Comparison of ENCODE assay signal across 8 cellular contexts in genomic region chr22:46152175-46152436, GRCh38. TPM values are rescaled to one million over a fixed set of nuclear protein-coding genes. Genes with fewer than 3 reads are reported as not detected.
DNase-seq lines count a peak whose midpoint lies in the region; ATAC-seq, FAIRE-seq and TF ChIP-seq lines count a peak whose summit lies in the region.
"Not testable (repeated sequence)": the region's sequence is repeated elsewhere in the genome, so short reads cannot be mapped to it uniquely, and the experiment has no call there.

No MANE protein-coding gene starts in this region.

- not testable (repeated sequence) for FAIRE-seq in GM12878 (lab: Jason Lieb, UNC)

- H2AFZ ChIP-seq in Karpas-422 (ENCODE audit: low read length); GM12878 (ENCODE audit: control insufficient read depth, low read depth, low read length): not testable (repeated sequence)

- H3K27ac ChIP-seq in CD4-positive, alpha-beta memory T cell (ENCODE audit: low read depth, low read length); GM12878 (ENCODE audit: control insufficient read depth, insufficient read depth): not testable (repeated sequence)
- H3K27ac ChIP-seq in Karpas-422 (ENCODE audit: low read length) (peak overlapping the region; percentile 64), right lobe of liver (peak overlapping the region in 2 of 3 donors; percentile 78 to 89)

- peak overlapping the region in 3 of 7 donors; percentile 47 to 85 (median 64) for H3K27ac Mint-ChIP-seq in CD4-positive, alpha-beta memory T cell
- H3K27ac Mint-ChIP-seq in activated T-cell treated with anti-CD3 and anti-CD28 coated beads, Interleukin-2, amount 50 U/mL, for 24 hours; neural crest cell (ENCODE audit: unreplicated experiment); stimulated activated naive CD8-positive, alpha-beta T cell treated with anti-CD3 and anti-CD28 coated beads, Interleukin-15, Interleukin-2, amounts not matched to agents 100 ng/mL and 50 ng/mL, for 24 hours: not testable (repeated sequence)

- not testable (repeated sequence) for H3K4me3 ChIP-seq in CD4-positive, alpha-beta memory T cell (ENCODE audit: low read length in 2 of 2); GM12878
- H3K4me3 ChIP-seq in Karpas-422 (ENCODE audit: low read length) = peak overlapping the region; percentile 95
- peak overlapping the region; percentile 16 for H3K4me3 ChIP-seq in fibroblast of the aortic adventitia (ENCODE audit: low read depth, low read length)
- H3K4me3 ChIP-seq in right lobe of liver = peak overlapping the region; percentile 78 to 96 (median 87)

- not testable (repeated sequence) for DNase-seq in CD4-positive, alpha-beta memory T cell; Karpas-422; activated T-cell treated with anti-CD3 and anti-CD28 coated beads, Interleukin-2, amount 50 U/mL, for 24 hours; GM12878 (ENCODE audit: low read depth, low spot score); fibroblast of the aortic adventitia (ENCODE audit: low read depth); neural crest cell (ENCODE audit: low read depth, low spot score)
- peak in 1 of 3 donors; percentile 47 for DNase-seq in right lobe of liver

- H3K4me1 Mint-ChIP-seq in CD4-positive, alpha-beta memory T cell = peaks cover 13 to 26% (median 15%) of the 10 kb centered on the region in 4 donors
- H3K4me1 Mint-ChIP-seq in activated T-cell treated with anti-CD3 and anti-CD28 coated beads, Interleukin-2, amount 50 U/mL, for 24 hours (ENCODE audit: low read depth) = peaks cover 20% of the 10 kb centered on the region
- H3K4me1 Mint-ChIP-seq in neural crest cell = peaks cover 15% of the 10 kb centered on the region
- H3K4me1 Mint-ChIP-seq in stimulated activated naive CD8-positive, alpha-beta T cell treated with anti-CD3 and anti-CD28 coated beads, Interleukin-15, Interleukin-2, amounts not matched to agents 100 ng/mL and 50 ng/mL, for 24 hours (ENCODE audit: low read depth) = peaks cover 19% of the 10 kb centered on the region

- H3K4me1 ChIP-seq in CD4-positive, alpha-beta memory T cell (ENCODE audit: insufficient read depth, low read length) = peaks cover 15% of the 10 kb centered on the region
- H3K4me1 ChIP-seq in Karpas-422 (ENCODE audit: low read length) (peaks cover 24% of the 10 kb centered on the region), right lobe of liver (peaks cover 0 to 67% (median 23%) of the 10 kb centered on the region in 4 donors)
- not testable (repeated sequence) for H3K4me1 ChIP-seq in GM12878 (ENCODE audit: control insufficient read depth, insufficient read depth, low read length)

- BruUV-seq in GM12878 (replicated peaks; lab: Mats Ljungman, UMichigan) = not testable (repeated sequence)

- not testable (repeated sequence) for ATAC-seq in GM12878, right lobe of liver

- RAD21 ChIA-PET in GM12878 (lab: Charles Lee; ENCODE audit: unreplicated experiment) = interaction anchor here (0.7 to 1.3 kb wide), 2 partner anchors 106 to 117 kb away, joined by 3 read pairs; no protein-coding TSS in a partner anchor

- peak overlapping the region; percentile 95 for H3K9ac ChIP-seq in Karpas-422 (ENCODE audit: low read length)
- H3K9ac ChIP-seq in GM12878 (ENCODE audit: control insufficient read depth, insufficient read depth, low read length) = not testable (repeated sequence)

- H3K9me3 Mint-ChIP-seq in CD4-positive, alpha-beta memory T cell; activated T-cell treated with anti-CD3 and anti-CD28 coated beads, Interleukin-2, amount 50 U/mL, for 24 hours; neural crest cell; stimulated activated naive CD8-positive, alpha-beta T cell treated with anti-CD3 and anti-CD28 coated beads, Interleukin-15, Interleukin-2, amounts not matched to agents 100 ng/mL and 50 ng/mL, for 24 hours: not testable (repeated sequence)

- H3K9me3 ChIP-seq in CD4-positive, alpha-beta memory T cell (ENCODE audit: control insufficient read depth in 1 of 2, low read length in 2 of 2); Karpas-422 (ENCODE audit: low read length); GM12878 (replicated peaks; ENCODE audit: control insufficient read depth, insufficient read depth, low read length); right lobe of liver: not testable (repeated sequence)

- TF ChIP-seq POLR2A in GM12878 (IDR thresholded peaks at IDR 0.05; ENCODE audit: low read depth, low read length); right lobe of liver (IDR thresholded peaks at IDR 0.05): not testable (repeated sequence)

- H3K27me3 Mint-ChIP-seq in CD4-positive, alpha-beta memory T cell = not testable (repeated sequence)
- peaks cover 17% of the 10 kb centered on the region for H3K27me3 Mint-ChIP-seq in activated T-cell treated with anti-CD3 and anti-CD28 coated beads, Interleukin-2, amount 50 U/mL, for 24 hours
- peaks cover 33% of the 10 kb centered on the region for H3K27me3 Mint-ChIP-seq in neural crest cell (ENCODE audit: low read depth)
- H3K27me3 Mint-ChIP-seq in stimulated activated naive CD8-positive, alpha-beta T cell treated with anti-CD3 and anti-CD28 coated beads, Interleukin-15, Interleukin-2, amounts not matched to agents 100 ng/mL and 50 ng/mL, for 24 hours = peaks cover 11% of the 10 kb centered on the region

- 41% methylated on average over 7 of the region's 7 CpGs for WGBS in GM12878 (ENCODE audit: insufficient coverage, insufficient replicate concordance, low lambda C conversion rate, missing lambda C conversion rate)
- WGBS in right lobe of liver (ENCODE audit: insufficient coverage, low coverage, low lambda C conversion rate, missing lambda C conversion rate) = 44% methylated on average over 5 of the region's 7 CpGs

- H3K79me2 ChIP-seq in Karpas-422 (ENCODE audit: low read length) = peaks cover 34% of the 10 kb centered on the region
- not testable (repeated sequence) for H3K79me2 ChIP-seq in GM12878 (ENCODE audit: control insufficient read depth, insufficient read depth, low read length)

- SMC1A ChIA-PET in GM12878 (lab: Charles Lee; ENCODE audit: uncharacterized antibody, unreplicated experiment) = interaction anchor here (0.6 to 1.3 kb wide), 3 partner anchors 97 to 144 kb away, joined by 3 to 5 read pairs (median 4); partner anchors contain the start of genes CDPF1 and GTSE1

- H3K9me2 ChIP-seq in Karpas-422 (replicated peaks; ENCODE audit: insufficient read depth, low read length) = not testable (repeated sequence)

- not testable (repeated sequence) for H3K27me3 ChIP-seq in CD4-positive, alpha-beta memory T cell (ENCODE audit: insufficient read depth, low read length); Karpas-422 (ENCODE audit: low read length); GM12878 (replicated peaks in 1 of 2; ENCODE audit: control insufficient read depth in 2 of 2, insufficient read depth in 2 of 2, low read length in 1 of 2); right lobe of liver

- H3K4me3 Mint-ChIP-seq in CD4-positive, alpha-beta memory T cell = peak overlapping the region in 6 of 8 donors; percentile 27 to 86 (median 70)
- H3K4me3 Mint-ChIP-seq in activated T-cell treated with anti-CD3 and anti-CD28 coated beads, Interleukin-2, amount 50 U/mL, for 24 hours = peak overlapping the region; percentile 20
- H3K4me3 Mint-ChIP-seq in neural crest cell = peak overlapping the region; percentile 80
- H3K4me3 Mint-ChIP-seq in stimulated activated naive CD8-positive, alpha-beta T cell treated with anti-CD3 and anti-CD28 coated beads, Interleukin-15, Interleukin-2, amounts not matched to agents 100 ng/mL and 50 ng/mL, for 24 hours = peak overlapping the region; percentile 78

- intact Hi-C loops in CD4-positive, alpha-beta memory T cell (cut with micrococcal nuclease); right lobe of liver (cut with DNase I): not testable (repeated sequence)
- intact Hi-C loops in GM12878 (cut with micrococcal nuclease; ENCODE audit: unreplicated experiment) = loop anchor here (5.0 kb wide), 1 partner anchor 100 kb away; the partner anchor contains the start of gene CDPF1

- TF ChIP-seq CTCF in GM12878 (IDR thresholded peaks at IDR 0.05 in 2 of 3, conservative IDR thresholded peaks at IDR 0.05 in 1 of 3; ENCODE audit: control insufficient read depth in 2 of 3, extremely low read depth in 1 of 3, insufficient read depth in 1 of 3, low read depth in 3 of 3, low read length in 3 of 3); fibroblast of the aortic adventitia (IDR thresholded peaks at IDR 0.05; ENCODE audit: insufficient read depth, low read length); right lobe of liver (IDR thresholded peaks at IDR 0.05); neural crest cell (conservative IDR thresholded peaks at IDR 0.05): not testable (repeated sequence)

- TF ChIP-seq RAD21 in GM12878 (IDR thresholded peaks at IDR 0.05; ENCODE audit: insufficient read depth, low read depth, low read length) = not testable (repeated sequence)

- in situ Hi-C loops in GM12878 (cut with MboI) = not testable (repeated sequence)

- CTCF ChIA-PET in CD4-positive, alpha-beta memory T cell (lab: Charles Lee; ENCODE audit: partially characterized antibody) = interaction anchor here (0.9 kb wide), 1 partner anchor 146 kb away, joined by 5 read pairs; no protein-coding TSS in a partner anchor
- CTCF ChIA-PET in GM12878 (lab: Yijun Ruan, JAX) = interaction anchor here (1.3 kb wide), 1 partner anchor 184 kb away, joined by 3 read pairs; the partner anchor contains the start of gene TRMU

- TF ChIP-seq EP300 in GM12878 (IDR thresholded peaks at IDR 0.05; ENCODE audit: borderline replicate concordance in 1 of 2, control insufficient read depth in 1 of 2, low read depth in 2 of 2, low read length in 2 of 2) = not testable (repeated sequence)

- not testable (repeated sequence) for H3K36me3 ChIP-seq in CD4-positive, alpha-beta memory T cell (ENCODE audit: insufficient read depth, low read length); GM12878 (ENCODE audit: control insufficient read depth in 2 of 2, insufficient read depth in 2 of 2, low read length in 1 of 2)
- H3K36me3 ChIP-seq in Karpas-422 (ENCODE audit: insufficient read depth, low read length) = peaks cover 14% of the 10 kb centered on the region
- peaks cover 3 to 14% (median 8%) of the 10 kb centered on the region in 4 donors for H3K36me3 ChIP-seq in right lobe of liver

- not testable (repeated sequence) for H4K20me1 ChIP-seq in Karpas-422 (ENCODE audit: insufficient read depth, low read depth, low read length); GM12878 (ENCODE audit: control insufficient read depth, insufficient read depth)

- peaks cover 3 to 16% of the 10 kb centered on the region in 2 donors for H3K36me3 Mint-ChIP-seq in CD4-positive, alpha-beta memory T cell
- H3K36me3 Mint-ChIP-seq in activated T-cell treated with anti-CD3 and anti-CD28 coated beads, Interleukin-2, amount 50 U/mL, for 24 hours (ENCODE audit: low read depth) = peaks cover 25% of the 10 kb centered on the region
- H3K36me3 Mint-ChIP-seq in neural crest cell (ENCODE audit: low read depth); stimulated activated naive CD8-positive, alpha-beta T cell treated with anti-CD3 and anti-CD28 coated beads, Interleukin-15, Interleukin-2, amounts not matched to agents 100 ng/mL and 50 ng/mL, for 24 hours (ENCODE audit: low read depth): not testable (repeated sequence)

- POLR2A ChIA-PET in CD4-positive, alpha-beta memory T cell (lab: Charles Lee; ENCODE audit: partially characterized antibody) = interaction anchor here (1.0 to 4.2 kb wide), 4 partner anchors 99 to 184 kb away, joined by 3 to 30 read pairs (median 8); partner anchors contain the start of genes GTSE1 and TRMU
- POLR2A ChIA-PET in GM12878 (lab: Charles Lee) = not testable (repeated sequence)

- H3K4me2 ChIP-seq in Karpas-422 (ENCODE audit: low read depth, low read length, poor library complexity, severe bottlenecking) (peak overlapping the region; percentile 100), GM12878 (ENCODE audit: control insufficient read depth, insufficient read depth) (peak overlapping the region; percentile 99; the same call in 1 of the 2 replicates)

RNA-seq across cellular contexts. Expression of gene PPARA, which starts 1.8 kb away (rescaled TPM):
- 10 to 100 TPM; 21.3 to 23.2 TPM for total RNA-seq in CD4-positive, alpha-beta memory T cell
- 1 to 10 TPM in 1 of 2 donors, under 1 TPM in 1; 0.91 to 5.8 TPM for polyA plus RNA-seq in CD4-positive, alpha-beta memory T cell
- 18.3 and 23.5 TPM in 2 replicates for total RNA-seq in Karpas-422 (2014; rRNA removed; shearing (Covaris generic); ENCODE audit: low replicate concordance)
- total RNA-seq in GM12878 (2013; cell fraction: nucleolus; rRNA removed) = 59.9 and 66.3 TPM in 2 replicates
- 3.6 and 6.2 TPM in 2 replicates for total RNA-seq in GM12878 (2014; rRNA removed)
- total RNA-seq in GM12878 (2014; rRNA removed; fragmentation: Illumina TruSeq; extraction: Trizol) = 5.7 and 7.7 TPM in 2 replicates
- total RNA-seq in GM12878 (2021) = 7.6 and 10.1 TPM in 2 replicates
- 5.4 TPM for polyA plus RNA-seq in GM12878 (2011; ENCODE audit: low read depth)
- polyA plus RNA-seq in GM12878 (2011; rRNA removed) = 10.4 TPM in 2 replicates
- 9.0 and 9.3 TPM in 2 replicates for polyA plus RNA-seq in GM12878 (2011; cell fraction: cytosol; rRNA removed)
- polyA plus RNA-seq in GM12878 (2011; cell fraction: nucleus; rRNA removed) = 8.8 and 10.9 TPM in 2 replicates
- 9.0 and 9.1 TPM in 2 replicates for polyA plus RNA-seq in GM12878 (2012)
- 4.7 and 4.8 TPM in 2 replicates for polyA plus RNA-seq in GM12878 (2014; fragmentation: Illumina TruSeq; extraction: Trizol)
- polyA plus RNA-seq in GM12878 (2014; fragmentation: Nextera tagmentation; extraction: Ambion mirVana) = 1 to 10 TPM in 1 of 2 experiments, under 1 TPM in 1; 0.72 to 1.0 TPM
- polyA plus RNA-seq in GM12878 (2014; rRNA removed) = 4.9 and 5.2 TPM in 2 replicates
- 1 to 10 TPM; 2.4 to 4.4 TPM for polyA plus RNA-seq in GM12878 (2016; fragmentation: Nextera tagmentation; extraction: Ambion mirVana)
- polyA minus RNA-seq in GM12878 (2011; rRNA and poly(A)+ RNA removed) = 17.7 and 23.9 TPM in 2 replicates
- polyA minus RNA-seq in GM12878 (2011; cell fraction: cytosol; rRNA and poly(A)+ RNA removed) = 6.3 and 7.9 TPM in 2 replicates
- polyA minus RNA-seq in GM12878 (2011; cell fraction: nucleus; rRNA and poly(A)+ RNA removed) = 15.0 and 19.8 TPM in 2 replicates
- 13.4 and 24.4 TPM in 2 replicates for total RNA-seq in fibroblast of the aortic adventitia (ENCODE audit: low replicate concordance)
- 100 to 1,000 TPM in 3 of 6 experiments, 10 to 100 TPM in 3; 64.4 to 152 (median 95.1) TPM for total RNA-seq in right lobe of liver
- total RNA-seq in neural crest cell = 15.6 and 18.1 TPM in 2 replicates

Comparison
In these comparisons a context has a peak if more than half of its experiments do, and no peak if none do; other contexts are left out.
1. H3K4me3 Mint-ChIP-seq: peak in every context shown above with its lines; median percentile 80 in neural crest cell; 78 in stimulated activated naive CD8-positive, alpha-beta T cell treated with anti-CD3 and anti-CD28 coated beads, Interleukin-15, Interleukin-2, amounts not matched to agents 100 ng/mL and 50 ng/mL, for 24 hours; 70 in CD4-positive, alpha-beta memory T cell; 20 in activated T-cell treated with anti-CD3 and anti-CD28 coated beads, Interleukin-2, amount 50 U/mL, for 24 hours.